Comparison of ENCODE assay signal across 29 cellular contexts in the genomic region with DNA sequence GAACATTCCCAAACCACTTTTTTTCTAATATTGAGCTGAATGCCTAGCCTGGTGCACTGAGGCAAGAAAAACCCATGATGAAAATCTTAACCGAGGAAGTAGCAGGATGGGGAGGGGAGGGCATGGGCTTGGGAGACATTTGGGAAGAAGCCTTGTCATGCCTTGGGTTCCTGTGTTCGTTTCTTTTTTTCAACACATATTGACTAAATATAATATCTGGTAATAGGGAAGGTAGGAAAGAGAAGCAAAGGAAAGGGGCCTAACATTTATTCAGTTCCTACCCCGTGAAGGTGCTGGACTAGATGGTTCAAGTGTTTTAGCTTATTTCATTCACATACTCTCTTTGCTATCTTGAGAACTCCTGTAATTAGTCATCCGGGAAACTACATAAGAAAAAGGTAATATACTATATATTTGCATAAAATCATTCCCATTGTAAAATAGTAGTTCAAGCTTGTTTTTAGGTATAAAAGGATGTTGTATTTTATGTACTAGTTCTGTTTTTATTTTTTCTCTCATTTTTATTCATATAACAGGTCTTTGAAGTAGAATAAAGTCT.
"Had no signal": no experiment of that assay in that cellular context is flagged by ENCODE, and none has a peak within 500 bp of the region (broad histone marks: within the 10 kb centered on the region; RNA-seq: fewer than 3 reads in every experiment).

No MANE protein-coding gene starts in this region.

- FAIRE-seq: bronchial epithelial cell, colon, frontal cortex, islet of Langerhans had no signal

- H3K27me3 Mint-ChIP-seq: activated CD4-positive, alpha-beta T cell treated with anti-CD3 and anti-CD28 coated beads for 36 hours; activated CD8-positive, alpha-beta memory T cell treated with anti-CD3 and anti-CD28 coated beads, Interleukin-2, amount 10 ng/mL, durations not matched to agents 7 days and 5 days; activated naive CD8-positive, alpha-beta T cell; naive B cell; stimulated activated memory B cell treated with anti-CD40 and anti-IgM and Interleukin-4, amounts not matched to agents 10 μg/mL and 1 μg/mL and 100 μg/mL, for 72 hours had no signal

- H3K4me2 ChIP-seq: smooth muscle cell had no signal

- H3K27me3 ChIP-seq: esophagus squamous epithelium, neutrophil, stomach, tibial artery, upper lobe of right lung had no signal

- H3K9me3 ChIP-seq: esophagus squamous epithelium, left ventricle myocardium inferior, neutrophil, stomach, tibial artery, upper lobe of right lung had no signal

- H3K4me1 Mint-ChIP-seq: stimulated activated memory B cell treated with anti-CD40 and anti-IgM and Interleukin-4, amounts not matched to agents 10 μg/mL and 1 μg/mL and 100 μg/mL, for 72 hours had no signal

- H3K4me1 ChIP-seq: stomach, tibial artery, upper lobe of right lung had no signal

- H3K4me3 Mint-ChIP-seq: activated CD4-positive, alpha-beta T cell treated with anti-CD3 and anti-CD28 coated beads for 36 hours; activated CD8-positive, alpha-beta memory T cell treated with anti-CD3 and anti-CD28 coated beads, Interleukin-2, amount 10 ng/mL, durations not matched to agents 7 days and 5 days; activated CD8-positive, alpha-beta T cell treated with anti-CD3 and anti-CD28 coated beads, Interleukin-2, amount 10 ng/mL, durations not matched to agents 7 days and 5 days; activated naive CD8-positive, alpha-beta T cell; activated T-cell treated with anti-CD3 and anti-CD28 coated beads, Interleukin-2, amount 50 U/mL, for 72 hours; naive B cell; nephron progenitor cell; stimulated activated memory B cell treated with anti-CD40 and anti-IgM and Interleukin-4, amounts not matched to agents 10 μg/mL and 1 μg/mL and 100 μg/mL, for 72 hours; T-helper 2 cell treated with Interferon-gamma antibody and Interleukin-4, amounts not matched to agents 5 μg/mL and 100 μg/mL, for 36 hours had no signal

- H3K27ac ChIP-seq: esophagus squamous epithelium, left ventricle myocardium inferior, neutrophil, stomach, tibial artery, upper lobe of right lung had no signal

- DNase-seq: activated CD4-positive, alpha-beta T cell treated with anti-CD3 and anti-CD28 coated beads for 36 hours; activated CD4-positive, CD25-positive, alpha-beta regulatory T cell; activated CD8-positive, alpha-beta memory T cell treated with anti-CD3 and anti-CD28 coated beads, Interleukin-2, amount 10 ng/mL, durations not matched to agents 7 days and 5 days; activated CD8-positive, alpha-beta T cell treated with anti-CD3 and anti-CD28 coated beads, Interleukin-2, amount 10 ng/mL, durations not matched to agents 7 days and 5 days; activated effector memory CD4-positive, alpha-beta T cell treated with Interleukin-2 at 50 U/mL for 16 hours; activated naive CD4-positive, alpha-beta T cell treated with Interleukin-2 at 50 U/mL for 16 hours; activated T-cell treated with anti-CD3 and anti-CD28 coated beads, Interleukin-2, amount 50 U/mL, for 72 hours; anterior cingulate cortex; dermis blood vessel endothelial cell; effector CD4-positive, alpha-beta T cell; esophagus squamous epithelium; left ventricle myocardium inferior; naive B cell; nephron progenitor cell; stimulated activated CD4-positive, alpha-beta T cell treated with anti-CD3 and anti-CD28 coated beads, Interleukin-1b, Interleukin-23, amount 100 ng/mL, for 48 hours; stimulated activated CD4-positive, alpha-beta T cell treated with anti-CD3 and anti-CD28 coated beads, Interleukin-4, amount 100 ng/mL, for 4 hours; stimulated activated CD8-positive, alpha-beta memory T cell treated with anti-CD3 and anti-CD28 coated beads, Interleukin-4, amount 100 ng/mL, for 48 hours; stomach; tibial artery; upper lobe of right lung had no signal

- H3K4me3 ChIP-seq: esophagus squamous epithelium, left ventricle myocardium inferior, smooth muscle cell, stomach, tibial artery, upper lobe of right lung had no signal

- H3K36me3 ChIP-seq: esophagus squamous epithelium, left ventricle myocardium inferior, neutrophil, stomach, tibial artery, upper lobe of right lung had no signal

- ATAC-seq: activated CD4-positive, alpha-beta T cell treated with anti-CD3 and anti-CD28 coated beads for 36 hours; activated CD8-positive, alpha-beta memory T cell treated with anti-CD3 and anti-CD28 coated beads, Interleukin-2, amount 10 ng/mL, durations not matched to agents 7 days and 5 days; activated CD8-positive, alpha-beta T cell treated with anti-CD3 and anti-CD28 coated beads, Interleukin-2, amount 10 ng/mL, durations not matched to agents 7 days and 5 days; activated T-cell treated with anti-CD3 and anti-CD28 coated beads, Interleukin-2, amount 50 U/mL, for 72 hours; stimulated activated memory B cell treated with anti-CD40 and anti-IgM and Interleukin-4, amounts not matched to agents 10 μg/mL and 1 μg/mL and 100 μg/mL, for 72 hours; upper lobe of right lung had no signal

- H3K9me3 Mint-ChIP-seq: activated T-cell treated with anti-CD3 and anti-CD28 coated beads, Interleukin-2, amount 50 U/mL, for 72 hours; naive B cell; nephron progenitor cell; stimulated activated memory B cell treated with anti-CD40 and anti-IgM and Interleukin-4, amounts not matched to agents 10 μg/mL and 1 μg/mL and 100 μg/mL, for 72 hours; T-helper 2 cell treated with Interferon-gamma antibody and Interleukin-4, amounts not matched to agents 5 μg/mL and 100 μg/mL, for 36 hours had no signal

- H3K27ac Mint-ChIP-seq: activated CD4-positive, alpha-beta T cell treated with anti-CD3 and anti-CD28 coated beads for 36 hours; activated CD8-positive, alpha-beta memory T cell treated with anti-CD3 and anti-CD28 coated beads, Interleukin-2, amount 10 ng/mL, durations not matched to agents 7 days and 5 days; activated CD8-positive, alpha-beta T cell treated with anti-CD3 and anti-CD28 coated beads, Interleukin-2, amount 10 ng/mL, durations not matched to agents 7 days and 5 days; activated naive CD8-positive, alpha-beta T cell; activated T-cell treated with anti-CD3 and anti-CD28 coated beads, Interleukin-2, amount 50 U/mL, for 72 hours; nephron progenitor cell; stimulated activated memory B cell treated with anti-CD40 and anti-IgM and Interleukin-4, amounts not matched to agents 10 μg/mL and 1 μg/mL and 100 μg/mL, for 72 hours; T-helper 2 cell treated with Interferon-gamma antibody and Interleukin-4, amounts not matched to agents 5 μg/mL and 100 μg/mL, for 36 hours had no signal
